27 cellular contexts compared by ENCODE assay signal in genomic region chr4:77344001-77344400, GRCh38.
DNase-seq lines count a peak whose midpoint lies in the region; ATAC-seq, FAIRE-seq and TF ChIP-seq lines count a peak whose summit lies in the region.
"Had no signal": no experiment of that assay in that cellular context is flagged by ENCODE, and none has a peak within 500 bp of the region (broad histone marks: within the 10 kb centered on the region; RNA-seq: fewer than 3 reads in every experiment).

No MANE protein-coding gene starts in this region.

- peaks cover 16% of the 10 kb centered on the region for H3K36me3 Mint-ChIP-seq in glutamatergic neuron (ENCODE audit: unreplicated experiment)

- TF ChIP-seq CTCF in GM12865 (IDR thresholded peaks at IDR 0.05; ENCODE audit: insufficient read depth, low read depth, low read length, missing control alignments) (no peak), mammary epithelial cell (conservative IDR thresholded peaks at IDR 0.05 in 1 of 2, IDR thresholded peaks at IDR 0.05 in 1 of 2; ENCODE audit: extremely low read depth in 1 of 2, insufficient read depth in 1 of 2, low read depth in 1 of 2, low read length in 2 of 2) (no peak), foreskin keratinocyte (conservative IDR thresholded peaks at IDR 0.05) (no peak), pancreas (IDR thresholded peaks at IDR 0.05) (no peak), glutamatergic neuron (IDR thresholded peaks at IDR 0.05; ENCODE audit: partially characterized antibody, unreplicated experiment) (no peak)

- H3K27me3 Mint-ChIP-seq in glutamatergic neuron (ENCODE audit: unreplicated experiment) = no peaks in the 10 kb centered on the region

- WGBS in mammary epithelial cell (ENCODE audit: low coverage, missing lambda C conversion rate) = 0% methylated on average over 1 of the region's 1 CpG
- 71 to 90% methylated on average over 1 of the region's 1 CpG for WGBS in pancreas, 2 donors

- H3K4me3 Mint-ChIP-seq in glutamatergic neuron (ENCODE audit: unreplicated experiment) = no peak overlapping the region
- H3K4me3 Mint-ChIP-seq: CD4-positive, alpha-beta memory T cell; H9; HFFc6 had no signal

- H2AFZ ChIP-seq in mammary epithelial cell (ENCODE audit: low read depth, low read length) = peak overlapping the region; percentile 17

- CTCF ChIA-PET in mammary epithelial cell (lab: Charles Lee; ENCODE audit: low non-redundant PET) = no interaction called here

- in situ Hi-C loops in KBM-7 (cut with MboI; ENCODE audit: low pct_unique_long_range_greater_than_20kb, low sequenced_read_pairs) (no loop called here), mammary epithelial cell (cut with MboI; ENCODE audit: low sequenced_read_pairs in 2 of 2) (no loop called here)

- intact Hi-C loops in mammary epithelial cell (cut with micrococcal nuclease) (no loop called here), pancreas (cut with DNase I) (no loop called here)

- H3K36me3 ChIP-seq in mammary epithelial cell (ENCODE audit: insufficient read depth, low read length) = no peaks in the 10 kb centered on the region
- no peaks in the 10 kb centered on the region for H3K36me3 ChIP-seq in pancreas
- H3K36me3 ChIP-seq: SJSA1 had no signal

- FAIRE-seq in pancreas (lab: Jason Lieb, UNC) = no peak
- FAIRE-seq: A204.1 had no signal

- TSS peak; percentile 87 for BruUV-seq in mammary epithelial cell (replicated peaks; lab: Mats Ljungman, UMichigan)

- no peaks in the 10 kb centered on the region for H3K79me2 ChIP-seq in mammary epithelial cell (ENCODE audit: insufficient read depth, low read length)

- H3K9ac ChIP-seq in mammary epithelial cell (ENCODE audit: insufficient read depth, low read length) = no peak overlapping the region
- H3K9ac ChIP-seq: BLaER1 treated with 17β-estradiol and CSF1 and Interleukin-3, amounts not matched to agents 10 nM and 100 nM had no signal

- H3K9me3 Mint-ChIP-seq in glutamatergic neuron (ENCODE audit: unreplicated experiment) = peaks cover 4% of the 10 kb centered on the region

- no peaks in the 10 kb centered on the region for H3K27me3 ChIP-seq in mammary epithelial cell (ENCODE audit: insufficient read depth, low read length)
- H3K27me3 ChIP-seq in foreskin keratinocyte = no peaks in the 10 kb centered on the region
- no peaks in the 10 kb centered on the region for H3K27me3 ChIP-seq in pancreas
- H3K27me3 ChIP-seq: BLaER1 treated with 17β-estradiol and CSF1 and Interleukin-3, amounts not matched to agents 10 nM and 100 nM had no signal

- DNase-seq in GM12865 (ENCODE audit: low read depth) (peak; percentile 23), KBM-7 (peak; percentile 24), mammary epithelial cell (peak; percentile 87), foreskin keratinocyte (peak; percentile 85 to 92), AML-193 (lab: John Stamatoyannopoulos, UW) (no peak), pancreas (no peak), NCI-H187 (lab: John Stamatoyannopoulos, UW) (no peak), glutamatergic neuron (no peak)
- DNase-seq: Caco-2; CD4-positive, alpha-beta memory T cell; DMS 273 treated with DMSO at 0.1 percent for 48 hours; DMS79 treated with DMSO at 0.1 percent for 48 hours; GF-D8; H9; HFFc6; IMR-90; NCI-H1092; NCI-H1417 treated with DMSO at 0.1 percent for 48 hours; NCI-H1694 treated with DMSO at 0.1 percent for 48 hours; NCI-H2081 treated with DMSO at 0.1 percent for 48 hours; NCI-H524 treated with DMSO at 0.1 percent for 48 hours; NCI-H774; PC-3; Right ventricle myocardium superior had no signal

- no peak overlapping the region for H3K4me3 ChIP-seq in GM12865 (ENCODE audit: low read depth, low read length)
- no peak overlapping the region for H3K4me3 ChIP-seq in mammary epithelial cell (replicated peaks in 1 of 3; ENCODE audit: insufficient read depth in 1 of 3, low read depth in 2 of 3, low read length in 3 of 3)
- no peak overlapping the region for H3K4me3 ChIP-seq in pancreas
- H3K4me3 ChIP-seq: BLaER1 treated with 17β-estradiol and CSF1 and Interleukin-3, amounts not matched to agents 10 nM and 100 nM; SJSA1 had no signal

- H3K9me3 ChIP-seq in mammary epithelial cell (replicated peaks; ENCODE audit: insufficient read depth, low read length) = peaks cover 16% of the 10 kb centered on the region
- no peaks in the 10 kb centered on the region for H3K9me3 ChIP-seq in pancreas
- H3K9me3 ChIP-seq: SJSA1 had no signal

- ATAC-seq in foreskin keratinocyte (peak; percentile 71), pancreas (no peak)
- ATAC-seq: PC-3 had no signal

- no peaks in the 10 kb centered on the region for H4K20me1 ChIP-seq in mammary epithelial cell (ENCODE audit: insufficient read depth, low read length)
- H4K20me1 ChIP-seq: BLaER1 treated with 17β-estradiol and CSF1 and Interleukin-3, amounts not matched to agents 10 nM and 100 nM had no signal

- H3K27ac Mint-ChIP-seq in glutamatergic neuron (ENCODE audit: unreplicated experiment) = no peak overlapping the region
- H3K27ac Mint-ChIP-seq: CD4-positive, alpha-beta memory T cell; H9; HFFc6 had no signal

- peak overlapping the region; percentile 1 for H3K4me2 ChIP-seq in mammary epithelial cell (ENCODE audit: insufficient read depth, low read depth, low read length)
- H3K4me2 ChIP-seq: BLaER1 treated with 17β-estradiol and CSF1 and Interleukin-3, amounts not matched to agents 10 nM and 100 nM had no signal

- peaks cover 25% of the 10 kb centered on the region for H3K4me1 ChIP-seq in mammary epithelial cell (ENCODE audit: insufficient read depth, low read length)
- H3K4me1 ChIP-seq in foreskin keratinocyte = peaks cover 21% of the 10 kb centered on the region
- peaks cover 0 to 6% (median 0%) of the 10 kb centered on the region in 3 donors for H3K4me1 ChIP-seq in pancreas
- H3K4me1 ChIP-seq: BLaER1 treated with 17β-estradiol and CSF1 and Interleukin-3, amounts not matched to agents 10 nM and 100 nM; SJSA1 had no signal

- H3K27ac ChIP-seq in mammary epithelial cell (ENCODE audit: insufficient read depth, low read depth, low read length) (peak overlapping the region; percentile 61), foreskin keratinocyte (peak overlapping the region; percentile 51), pancreas (no peak overlapping the region)
- H3K27ac ChIP-seq: SJSA1 had no signal

- dilution Hi-C loops in mammary epithelial cell (cut with HindIII; ENCODE audit: low sequenced_read_pairs) = no loop called here

- no peaks in the 10 kb centered on the region for H3K4me1 Mint-ChIP-seq in glutamatergic neuron (ENCODE audit: low read depth, unreplicated experiment)
- H3K4me1 Mint-ChIP-seq: CD4-positive, alpha-beta memory T cell had no signal

Comparison
In these comparisons a context has a peak if more than half of its experiments do, and no peak if none do; other contexts are left out.
1. DNase-seq: peak in GM12865 (single experiment), KBM-7 (single experiment), mammary epithelial cell (single experiment) and foreskin keratinocyte (2 of 2); none in AML-193 (0 of 2), pancreas (0 of 6), NCI-H187 (0 of 2) and glutamatergic neuron (single experiment).
2. H3K27ac ChIP-seq: peak in mammary epithelial cell (single experiment) and foreskin keratinocyte (single experiment); none in pancreas (0 of 4).